Comparison of ENCODE assay signal across 1 cellular context in genomic region chr6:168828800-168829199, GRCh38.
TF ChIP-seq lines count a peak whose summit lies in the region.

No MANE protein-coding gene starts in this region.

TF ChIP-seq in HEK293, 187 proteins besides CTCF, POLR2A, EP300 and RAD21 (continued from another document):
- TF ChIP-seq ZBTB11 (tag by site-specific recombination; conservative IDR thresholded peaks at IDR 0.05; ENCODE audit: low read depth), result no peak
